ENCODE assay signal across 9 cellular contexts in genomic region chr5:217475-217859, GRCh38. TPM values are rescaled to one million over a fixed set of nuclear protein-coding genes. Genes with fewer than 3 reads are reported as not detected.
A peak's percentile ranks its signal among the peaks of the same experiment; 100 is the strongest.
DNase-seq lines count a peak whose midpoint lies in the region; ATAC-seq and TF ChIP-seq lines count a peak whose summit lies in the region.
"Not testable (repeated sequence)": the region's sequence is repeated elsewhere in the genome, so short reads cannot be mapped to it uniquely, and the experiment has no call there.
"Had no signal": no experiment of that assay in that cellular context is flagged by ENCODE, and none has a peak within 500 bp of the region (broad histone marks: within the 10 kb centered on the region; RNA-seq: fewer than 3 reads in every experiment).

No MANE protein-coding gene starts in this region.

- CTCF ChIA-PET in CD8-positive, alpha-beta T cell (lab: Charles Lee): interaction anchor here (3.3 kb wide), 1 partner anchor 29 kb away, joined by 16 read pairs; no protein-coding TSS in a partner anchor

- intact Hi-C loops in CD8-positive, alpha-beta T cell (cut with DNase I, micrococcal nuclease): loop anchor here in 1 of 2 experiments (1.0 to 10.0 kb wide), 2 partner anchors 29 to 257 kb away; no protein-coding TSS in a partner anchor
- intact Hi-C loops in activated T-helper 2 cell treated with anti-CD3 and anti-CD28 coated beads, Interferon-gamma antibody, Interleukin-2, Interleukin-4, amounts not matched to agents 10 μg/mL and 5 μg/mL and 100 μg/mL, durations not matched to agents 14 hours and 24 hours and 36 hours (cut with micrococcal nuclease); spleen (cut with DNase I; ENCODE audit: low total_unique reads): not testable (repeated sequence)

- peaks cover 47% of the 10 kb centered on the region for H3K4me1 Mint-ChIP-seq in CD8-positive, alpha-beta T cell (ENCODE audit: low read depth)
- peaks cover 39% of the 10 kb centered on the region for H3K4me1 Mint-ChIP-seq in activated T-helper 2 cell treated with anti-CD3 and anti-CD28 coated beads, Interferon-gamma antibody, Interleukin-2, Interleukin-4, amounts not matched to agents 10 μg/mL and 5 μg/mL and 100 μg/mL, durations not matched to agents 14 hours and 24 hours and 36 hours (ENCODE audit: low read depth)

- H3K27ac Mint-ChIP-seq in CD8-positive, alpha-beta T cell: peak overlapping the region; percentile 93
- peak overlapping the region; percentile 86 for H3K27ac Mint-ChIP-seq in activated T-helper 2 cell treated with anti-CD3 and anti-CD28 coated beads, Interferon-gamma antibody, Interleukin-2, Interleukin-4, amounts not matched to agents 10 μg/mL and 5 μg/mL and 100 μg/mL, durations not matched to agents 14 hours and 24 hours and 36 hours

- DNase-seq in CD8-positive, alpha-beta T cell: peak in 2 of 7 experiments; percentile 35 to 51
- peak; percentile 23 for DNase-seq in NCI-H82 (lab: John Stamatoyannopoulos, UW)
- not testable (repeated sequence) for DNase-seq in activated T-helper 2 cell treated with anti-CD3 and anti-CD28 coated beads, Interferon-gamma antibody, Interleukin-2, Interleukin-4, amounts not matched to agents 10 μg/mL and 5 μg/mL and 100 μg/mL, durations not matched to agents 14 hours and 24 hours and 36 hours (ENCODE audit: low spot score); spleen
- peak; percentile 6 for DNase-seq in medulla oblongata (ENCODE audit: extremely low spot score)

- peak overlapping the region; percentile 52 for H3K4me3 ChIP-seq in CD8-positive, alpha-beta T cell (ENCODE audit: low read depth, low read length)
- H3K4me3 ChIP-seq in esophagus (ENCODE audit: low read depth in 1 of 2, low read length in 2 of 2): peak overlapping the region; percentile 84 to 91
- peak overlapping the region; percentile 82 to 98 (median 88) for H3K4me3 ChIP-seq in spleen

- peak overlapping the region; percentile 95 for H3K4me3 Mint-ChIP-seq in CD8-positive, alpha-beta T cell
- peak overlapping the region; percentile 85 for H3K4me3 Mint-ChIP-seq in activated T-helper 2 cell treated with anti-CD3 and anti-CD28 coated beads, Interferon-gamma antibody, Interleukin-2, Interleukin-4, amounts not matched to agents 10 μg/mL and 5 μg/mL and 100 μg/mL, durations not matched to agents 14 hours and 24 hours and 36 hours (ENCODE audit: low read depth)

- TF ChIP-seq CTCF in CD8-positive, alpha-beta T cell (IDR thresholded peaks at IDR 0.05); spleen (IDR thresholded peaks at IDR 0.05 in 8 of 11, conservative IDR thresholded peaks at IDR 0.05 in 3 of 11): not testable (repeated sequence)

- H3K9me3 ChIP-seq in CD8-positive, alpha-beta T cell (ENCODE audit: low read length); esophagus (ENCODE audit: control insufficient read depth in 2 of 2, insufficient read depth in 1 of 2, low read depth in 1 of 2, low read length in 1 of 2); spleen: not testable (repeated sequence)

- peak; percentile 65 for ATAC-seq in CD8-positive, alpha-beta T cell
- peak; percentile 28 for ATAC-seq in GM19455 (IDR thresholded peaks at IDR 0.05; ENCODE audit: unreplicated experiment)
- peak; percentile 11 for ATAC-seq in HG03039 (IDR thresholded peaks at IDR 0.05; ENCODE audit: unreplicated experiment)

- not testable (repeated sequence) for TF ChIP-seq POLR2A in spleen (IDR thresholded peaks at IDR 0.05)

- POLR2A ChIA-PET in CD8-positive, alpha-beta T cell (lab: Charles Lee): interaction anchor here (1.0 to 2.6 kb wide), 3 partner anchors 8 to 53 kb away, joined by 3 to 15 read pairs (median 14); partner anchors contain the start of gene PDCD6

- 6 to 9% methylated on average over 4 to 6 of the region's 6 CpGs for WGBS in esophagus, 2 donors
- WGBS in spleen, 5 donors: 6 to 15% (median 11%) methylated on average over 6 of the region's 6 CpGs

- peak overlapping the region; percentile 64 for H3K27ac ChIP-seq in CD8-positive, alpha-beta T cell (ENCODE audit: low read depth, low read length)
- not testable (repeated sequence) for H3K27ac ChIP-seq in esophagus (ENCODE audit: low read depth in 2 of 2, low read length in 1 of 2)
- H3K27ac ChIP-seq in spleen: peak overlapping the region; percentile 90 to 97 (median 92)

- not testable (repeated sequence) for H3K9me3 Mint-ChIP-seq in CD8-positive, alpha-beta T cell; activated T-helper 2 cell treated with anti-CD3 and anti-CD28 coated beads, Interferon-gamma antibody, Interleukin-2, Interleukin-4, amounts not matched to agents 10 μg/mL and 5 μg/mL and 100 μg/mL, durations not matched to agents 14 hours and 24 hours and 36 hours

- H3K36me3 Mint-ChIP-seq in CD8-positive, alpha-beta T cell: peaks cover 35% of the 10 kb centered on the region
- peaks cover 40% of the 10 kb centered on the region for H3K36me3 Mint-ChIP-seq in activated T-helper 2 cell treated with anti-CD3 and anti-CD28 coated beads, Interferon-gamma antibody, Interleukin-2, Interleukin-4, amounts not matched to agents 10 μg/mL and 5 μg/mL and 100 μg/mL, durations not matched to agents 14 hours and 24 hours and 36 hours (ENCODE audit: low read depth)

- H3K36me3 ChIP-seq in CD8-positive, alpha-beta T cell (ENCODE audit: insufficient read depth, low read length); esophagus (ENCODE audit: control insufficient read depth in 2 of 2, insufficient read depth in 2 of 2, low read length in 1 of 2): not testable (repeated sequence)
- H3K36me3 ChIP-seq in spleen: peaks cover 0 to 24% (median 5%) of the 10 kb centered on the region in 6 donors

- not testable (repeated sequence) for H3K27me3 Mint-ChIP-seq in CD8-positive, alpha-beta T cell (ENCODE audit: low read depth); activated T-helper 2 cell treated with anti-CD3 and anti-CD28 coated beads, Interferon-gamma antibody, Interleukin-2, Interleukin-4, amounts not matched to agents 10 μg/mL and 5 μg/mL and 100 μg/mL, durations not matched to agents 14 hours and 24 hours and 36 hours (ENCODE audit: low read depth)

- peaks cover 22% of the 10 kb centered on the region for H3K4me1 ChIP-seq in CD8-positive, alpha-beta T cell (ENCODE audit: insufficient read depth, low read length)
- not testable (repeated sequence) for H3K4me1 ChIP-seq in esophagus (ENCODE audit: control insufficient read depth in 2 of 2, insufficient read depth in 2 of 2, low read length in 1 of 2)
- peaks cover 14 to 75% (median 51%) of the 10 kb centered on the region in 6 donors for H3K4me1 ChIP-seq in spleen

- H3K27me3 ChIP-seq in CD8-positive, alpha-beta T cell (ENCODE audit: insufficient read depth, low read length); esophagus (ENCODE audit: control insufficient read depth in 1 of 2, insufficient read depth in 2 of 2, low read length in 2 of 2); spleen (replicated peaks in 1 of 7): not testable (repeated sequence)

RNA-seq across cellular contexts. Expression of gene CCDC127, which starts 0.5 kb away (rescaled TPM):
- 1 to 10 TPM; 1.5 to 2.2 TPM for total RNA-seq in CD8-positive, alpha-beta T cell
- 6.5 and 7.3 TPM in 2 replicates for total RNA-seq in activated T-helper 2 cell treated with anti-CD3 and anti-CD28 coated beads, Interferon-gamma antibody, Interleukin-2, Interleukin-4, amounts not matched to agents 10 μg/mL and 5 μg/mL and 100 μg/mL, durations not matched to agents 14 hours and 24 hours and 36 hours
- polyA plus RNA-seq in esophagus: 1 to 10 TPM; 1.4 to 1.7 TPM
- total RNA-seq in spleen: 1 to 10 TPM; 2.8 to 8.9 (median 5.7) TPM
- 1 to 10 TPM; 1.2 to 2.6 (median 1.8) TPM for polyA plus RNA-seq in spleen

RNA-seq across cellular contexts. Expression of gene SDHA, which starts 0.7 kb away (rescaled TPM):
- total RNA-seq in CD8-positive, alpha-beta T cell: 100 to 1,000 TPM; 203 to 216 TPM
- 154 and 157 TPM in 2 replicates for total RNA-seq in activated T-helper 2 cell treated with anti-CD3 and anti-CD28 coated beads, Interferon-gamma antibody, Interleukin-2, Interleukin-4, amounts not matched to agents 10 μg/mL and 5 μg/mL and 100 μg/mL, durations not matched to agents 14 hours and 24 hours and 36 hours
- polyA plus RNA-seq in esophagus: 10 to 100 TPM; 43.7 to 63.1 TPM
- 100 to 1,000 TPM in 6 of 7 donors, 10 to 100 TPM in 1; 91.9 to 135 (median 122) TPM for total RNA-seq in spleen
- 10 to 100 TPM; 58.6 to 86.0 (median 62.3) TPM for polyA plus RNA-seq in spleen

RNA-seq across cellular contexts. Expression of gene LRRC14B, which starts 26.2 kb away (rescaled TPM):
- total RNA-seq in CD8-positive, alpha-beta T cell: not detected
- not detected in 2 replicates for total RNA-seq in activated T-helper 2 cell treated with anti-CD3 and anti-CD28 coated beads, Interferon-gamma antibody, Interleukin-2, Interleukin-4, amounts not matched to agents 10 μg/mL and 5 μg/mL and 100 μg/mL, durations not matched to agents 14 hours and 24 hours and 36 hours
- polyA plus RNA-seq in esophagus (under 1 TPM in 1 of 2 donors, not detected in 1; 0.02 TPM), spleen (under 1 TPM in 1 of 3 donors, not detected in 2; 0.10 TPM)
- not detected for total RNA-seq in spleen
- total RNA-seq: NCI-H460 had no signal

RNA-seq across cellular contexts. Expression of gene PDCD6, which starts 54.0 kb away (rescaled TPM):
- total RNA-seq in CD8-positive, alpha-beta T cell: 10 to 100 TPM; 34.4 to 38.7 TPM
- 109 TPM in 2 replicates for total RNA-seq in activated T-helper 2 cell treated with anti-CD3 and anti-CD28 coated beads, Interferon-gamma antibody, Interleukin-2, Interleukin-4, amounts not matched to agents 10 μg/mL and 5 μg/mL and 100 μg/mL, durations not matched to agents 14 hours and 24 hours and 36 hours
- polyA plus RNA-seq in esophagus (100 to 1,000 TPM; 152 to 159 TPM), spleen (100 to 1,000 TPM; 102 to 158 (median 127) TPM)
- total RNA-seq in spleen: 100 to 1,000 TPM in 3 of 7 donors, 10 to 100 TPM in 4; 74.1 to 106 (median 96.9) TPM

Comparison
In these comparisons a context has a peak if more than half of its experiments do, and no peak if none do; other contexts are left out.
1. ATAC-seq: peak in every context shown above with its lines; median percentile 65 in CD8-positive, alpha-beta T cell; 28 in GM19455; 11 in HG03039.